8 cellular contexts compared by ENCODE assay signal in the genomic region with DNA sequence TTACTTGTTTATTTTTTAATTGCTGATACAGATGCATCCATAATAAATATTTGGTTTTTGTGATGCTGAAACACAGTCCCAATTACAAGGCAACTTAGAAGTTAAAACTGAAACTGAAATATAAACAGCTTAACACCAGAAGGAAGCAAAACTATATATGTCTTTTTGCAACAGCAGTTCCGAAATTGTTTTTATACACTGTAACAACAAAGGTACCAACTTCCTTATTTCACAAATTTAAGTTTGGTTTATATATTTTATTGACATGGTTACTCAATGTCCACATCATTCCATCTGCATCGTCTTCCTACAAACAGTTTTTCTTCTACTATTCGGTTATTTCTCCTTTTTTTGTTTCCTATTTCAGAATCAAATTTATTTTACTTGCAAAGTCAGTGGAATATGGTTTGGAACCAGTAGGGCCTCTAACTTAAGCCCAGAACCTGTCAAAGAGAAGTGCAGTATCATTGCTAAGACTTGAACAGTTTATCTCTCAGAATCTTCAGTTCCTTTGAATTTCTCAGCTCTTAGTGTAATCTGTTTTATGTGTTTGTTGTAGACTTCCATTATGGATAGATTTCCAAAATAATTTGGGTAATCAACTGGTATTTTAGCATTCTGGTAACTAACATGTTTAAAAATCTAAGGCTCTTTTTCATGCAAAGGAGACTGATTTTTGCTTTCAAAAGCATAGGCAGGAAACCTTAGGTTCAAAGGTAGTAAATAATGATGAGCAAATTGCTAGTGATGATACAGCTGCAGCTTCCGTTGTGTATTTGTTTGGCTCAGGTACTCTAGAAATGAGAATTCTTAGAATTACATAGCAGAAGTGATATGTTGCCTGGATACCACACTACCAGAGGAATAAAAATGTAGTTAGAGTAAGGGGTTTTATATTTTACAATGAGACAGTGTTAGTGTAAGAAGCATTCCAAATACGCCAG. TPM values are rescaled to one million over a fixed set of nuclear protein-coding genes. Genes with fewer than 3 reads are reported as not detected.
DNase-seq lines count a peak whose midpoint lies in the region; ATAC-seq and TF ChIP-seq lines count a peak whose summit lies in the region.

No MANE protein-coding gene starts in this region.

- peaks cover 12% of the 10 kb centered on the region for H3K79me2 ChIP-seq in neural cell (replicated peaks; ENCODE audit: insufficient read depth, low read length)

- no peak for TF ChIP-seq CTCF in neural cell (IDR thresholded peaks at IDR 0.05; ENCODE audit: poor library complexity, severe bottlenecking)

- H2AFZ ChIP-seq in neural cell (ENCODE audit: low read depth, low read length) = no peak overlapping the region

- peaks cover 63% of the 10 kb centered on the region for H3K4me1 Mint-ChIP-seq in activated naive CD4-positive, alpha-beta T cell treated with anti-CD3 and anti-CD28 coated beads for 36 hours (ENCODE audit: low read depth)
- peaks cover 45% of the 10 kb centered on the region for H3K4me1 Mint-ChIP-seq in T-helper 17 cell

- peak overlapping the region; percentile 97 for H3K27ac Mint-ChIP-seq in activated naive CD4-positive, alpha-beta T cell treated with anti-CD3 and anti-CD28 coated beads for 36 hours
- peak overlapping the region; percentile 97 for H3K27ac Mint-ChIP-seq in T-helper 17 cell

- no peak overlapping the region for H3K27ac ChIP-seq in neural cell (ENCODE audit: low read length)

- peak overlapping the region; percentile 58 for H3K4me3 Mint-ChIP-seq in activated naive CD4-positive, alpha-beta T cell treated with anti-CD3 and anti-CD28 coated beads for 36 hours
- peak overlapping the region; percentile 88 for H3K4me3 Mint-ChIP-seq in T-helper 17 cell

- no peaks in the 10 kb centered on the region for H3F3A ChIP-seq in neural cell (ENCODE audit: insufficient read depth, low read length, poor library complexity, severe bottlenecking)

- intact Hi-C loops in activated naive CD4-positive, alpha-beta T cell treated with anti-CD3 and anti-CD28 coated beads for 36 hours (cut with micrococcal nuclease) = loop anchor here (1.0 to 10.0 kb wide), 5 partner anchors 8 to 1675 kb away; partner anchors contain the start of gene HSPA8

- no peak for TF ChIP-seq EP300 in neural cell (conservative IDR thresholded peaks at IDR 0.05; ENCODE audit: poor library complexity, severe bottlenecking)

- H3K27me3 ChIP-seq in neural cell (ENCODE audit: insufficient read depth, low read depth, low read length) = no peaks in the 10 kb centered on the region

- no peaks in the 10 kb centered on the region for H4K20me1 ChIP-seq in neural cell (ENCODE audit: insufficient read depth)

- H3K9me3 Mint-ChIP-seq in activated naive CD4-positive, alpha-beta T cell treated with anti-CD3 and anti-CD28 coated beads for 36 hours = no peaks in the 10 kb centered on the region

- peak overlapping the region; percentile 8 for H3K4me3 ChIP-seq in neural cell (ENCODE audit: low read length)

- CTCF ChIA-PET in activated naive CD4-positive, alpha-beta T cell treated with anti-CD3 and anti-CD28 coated beads for 36 hours (lab: Charles Lee) = interaction anchor here (0.7 to 2.0 kb wide), 4 partner anchors 13 to 33 kb away, joined by 3 to 9 read pairs (median 6); no protein-coding TSS in a partner anchor

- TF ChIP-seq RAD21 in neural cell (conservative IDR thresholded peaks at IDR 0.05) = no peak

- H3K27me3 Mint-ChIP-seq in activated naive CD4-positive, alpha-beta T cell treated with anti-CD3 and anti-CD28 coated beads for 36 hours (ENCODE audit: low read depth) = no peaks in the 10 kb centered on the region
- no peaks in the 10 kb centered on the region for H3K27me3 Mint-ChIP-seq in T-helper 17 cell

- H3K36me3 Mint-ChIP-seq in activated naive CD4-positive, alpha-beta T cell treated with anti-CD3 and anti-CD28 coated beads for 36 hours (ENCODE audit: low read depth) = no peaks in the 10 kb centered on the region
- H3K36me3 Mint-ChIP-seq in T-helper 17 cell (ENCODE audit: low read depth) = no peaks in the 10 kb centered on the region

- no peak overlapping the region for H3K9ac ChIP-seq in neural cell (ENCODE audit: low read length)

- no peaks in the 10 kb centered on the region for H3K9me3 ChIP-seq in T-helper 17 cell (ENCODE audit: control insufficient read depth, low read length, poor library complexity, severe bottlenecking)
- no peaks in the 10 kb centered on the region for H3K9me3 ChIP-seq in neural cell (ENCODE audit: low read length)

- peak; percentile 46 for DNase-seq in activated naive CD4-positive, alpha-beta T cell treated with anti-CD3 and anti-CD28 coated beads for 36 hours
- DNase-seq in activated naive CD4-positive, alpha-beta T cell treated with Interleukin-2 at 50 U/mL for 16 hours = no peak
- DNase-seq in T-helper 17 cell = no peak
- no peak for DNase-seq in mucosa of gallbladder (ENCODE audit: low spot score)
- no peak for DNase-seq in iPS-NIHi7 (ENCODE audit: extremely low spot score)
- DNase-seq in hepatic stellate cell (ENCODE audit: low spot score) = no peak

- H3K9me2 ChIP-seq in neural cell (ENCODE audit: insufficient read depth, low read length) = no peaks in the 10 kb centered on the region

- ATAC-seq in HG03045 (IDR thresholded peaks at IDR 0.05; ENCODE audit: unreplicated experiment) (peak; percentile 40), T-helper 17 cell (peak; percentile 86)

- H3K4me2 ChIP-seq in neural cell (ENCODE audit: low read length) = no peak overlapping the region

- no peaks in the 10 kb centered on the region for H3K36me3 ChIP-seq in neural cell (ENCODE audit: insufficient read depth, low read length)

TF ChIP-seq in neural cell, 6 proteins besides CTCF, POLR2A, EP300 and RAD21:
- TF ChIP-seq POLR2AphosphoS5 (IDR thresholded peaks at IDR 0.05) = peak; percentile 11
- TF ChIP-seq TAF1 (IDR thresholded peaks at IDR 0.05; ENCODE audit: low read depth) = no peak

RNA-seq across cellular contexts. Expression of gene HSPA8, which starts 8.2 kb away (rescaled TPM):
- total RNA-seq in activated naive CD4-positive, alpha-beta T cell treated with anti-CD3 and anti-CD28 coated beads for 36 hours = 1,000 to 10,000 TPM; 1,255 to 1,315 TPM
- 1,000 to 10,000 TPM; 1,034 to 1,253 TPM for total RNA-seq in T-helper 17 cell
- 2,242 and 2,441 TPM in 2 replicates for polyA plus RNA-seq in neural cell
- polyA minus RNA-seq in neural cell = 2,465 and 2,472 TPM in 2 replicates
- total RNA-seq in mucosa of gallbladder = 923 TPM
